21 cellular contexts compared by ENCODE assay signal in genomic region chr3:37712387-37712786, GRCh38.
A peak's percentile ranks its signal among the peaks of the same experiment; 100 is the strongest.
DNase-seq lines count a peak whose midpoint lies in the region; ATAC-seq, FAIRE-seq and TF ChIP-seq lines count a peak whose summit lies in the region.
"Had no signal": no experiment of that assay in that cellular context is flagged by ENCODE, and none has a peak within 500 bp of the region (broad histone marks: within the 10 kb centered on the region; RNA-seq: fewer than 3 reads in every experiment).

No MANE protein-coding gene starts in this region.

- no peak for FAIRE-seq in H54 (lab: Jason Lieb, UNC)
- FAIRE-seq: bronchial epithelial cell had no signal

- intact Hi-C loops in Caco-2 (cut with micrococcal nuclease; ENCODE audit: unreplicated experiment), result loop anchor here (2.0 kb wide), 1 partner anchor 56 kb away; no protein-coding TSS in a partner anchor
- intact Hi-C loops in esophagus muscularis mucosa (cut with DNase I), result no loop called here

- H3K9me3 ChIP-seq in Caco-2 (no peaks in the 10 kb centered on the region), esophagus muscularis mucosa (no peaks in the 10 kb centered on the region)

- H3K4me3 Mint-ChIP-seq in Caco-2 (ENCODE audit: unreplicated experiment), result no peak overlapping the region
- H3K4me3 Mint-ChIP-seq in activated naive CD8-positive, alpha-beta T cell treated with anti-CD3 and anti-CD28 coated beads for 36 hours, result no peak overlapping the region
- H3K4me3 Mint-ChIP-seq: activated naive CD8-positive, alpha-beta T cell treated with anti-CD3 and anti-CD28 coated beads, Interleukin-2, amount 10 ng/mL, durations not matched to agents 7 days and 5 days; stimulated activated memory B cell treated with anti-CD40 and anti-IgM and Interleukin-4, amounts not matched to agents 10 μg/mL and 1 μg/mL and 100 μg/mL, for 72 hours had no signal

- WGBS in esophagus muscularis mucosa, result 48% methylated on average over 2 of the region's 2 CpGs

- CTCF ChIA-PET in Caco-2 (lab: Charles Lee), result no interaction called here

- H3K4me1 ChIP-seq in Caco-2, result peaks cover 19% of the 10 kb centered on the region
- peaks cover 24 to 34% (median 30%) of the 10 kb centered on the region in 4 donors for H3K4me1 ChIP-seq in esophagus muscularis mucosa

- no peaks in the 10 kb centered on the region for H3K36me3 Mint-ChIP-seq in Caco-2 (ENCODE audit: insufficient read depth, unreplicated experiment)
- H3K36me3 Mint-ChIP-seq in activated naive CD8-positive, alpha-beta T cell treated with anti-CD3 and anti-CD28 coated beads for 36 hours, result no peaks in the 10 kb centered on the region
- H3K36me3 Mint-ChIP-seq: activated naive CD8-positive, alpha-beta T cell treated with anti-CD3 and anti-CD28 coated beads, Interleukin-2, amount 10 ng/mL, durations not matched to agents 7 days and 5 days; stimulated activated memory B cell treated with anti-CD40 and anti-IgM and Interleukin-4, amounts not matched to agents 10 μg/mL and 1 μg/mL and 100 μg/mL, for 72 hours had no signal

- TF ChIP-seq POLR2A in esophagus muscularis mucosa (IDR thresholded peaks at IDR 0.05; ENCODE audit: low read depth) (no peak), H54 (IDR thresholded peaks at IDR 0.05; ENCODE audit: low read depth, low read length) (no peak)

- POLR2A ChIA-PET in Caco-2 (lab: Charles Lee), result no interaction called here

- H3K4me3 ChIP-seq in Caco-2 (ENCODE audit: low read depth, low read length), result no peak overlapping the region
- H3K4me3 ChIP-seq in esophagus muscularis mucosa, result no peak overlapping the region
- H3K4me3 ChIP-seq: smooth muscle cell had no signal

- peak overlapping the region; percentile 16 to 67 (median 46) for H3K27ac ChIP-seq in esophagus muscularis mucosa (replicated peaks in 1 of 4)
- H3K27ac ChIP-seq: HL-60 had no signal

- no peaks in the 10 kb centered on the region for H3K27me3 ChIP-seq in Caco-2 (replicated peaks; ENCODE audit: control insufficient read depth, insufficient read depth, low read length)
- no peaks in the 10 kb centered on the region for H3K27me3 ChIP-seq in esophagus muscularis mucosa

- H3K27me3 Mint-ChIP-seq in Caco-2 (ENCODE audit: insufficient read depth, unreplicated experiment), result no peaks in the 10 kb centered on the region
- H3K27me3 Mint-ChIP-seq in activated naive CD8-positive, alpha-beta T cell treated with anti-CD3 and anti-CD28 coated beads for 36 hours, result peaks cover 13% of the 10 kb centered on the region

- ATAC-seq in GM19043 (IDR thresholded peaks at IDR 0.05; ENCODE audit: low read depth, unreplicated experiment) (peak; percentile 47), HG03175 (IDR thresholded peaks at IDR 0.05; ENCODE audit: unreplicated experiment) (peak; percentile 64), GM19324 (IDR thresholded peaks at IDR 0.05; ENCODE audit: low FRiP score, unreplicated experiment) (no peak)
- ATAC-seq: left lobe of liver; stimulated activated memory B cell treated with anti-CD40 and anti-IgM and Interleukin-4, amounts not matched to agents 10 μg/mL and 1 μg/mL and 100 μg/mL, for 72 hours had no signal

- BruUV-seq in Caco-2 (replicated peaks; lab: Mats Ljungman, UMichigan), result no TSS peak

- TF ChIP-seq EP300 in esophagus muscularis mucosa (IDR thresholded peaks at IDR 0.05), result no peak

- DNase-seq in Caco-2 (no peak), esophagus muscularis mucosa (ENCODE audit: extremely low spot score) (no peak), H54 (ENCODE audit: insufficient read length, low spot score) (no peak), GF-D8 (lab: John Stamatoyannopoulos, UW) (no peak)
- DNase-seq in activated naive CD8-positive, alpha-beta T cell treated with anti-CD3 and anti-CD28 coated beads for 36 hours, result no peak
- DNase-seq: activated CD4-positive, alpha-beta T cell treated with anti-CD3 and anti-CD28 coated beads for 48 hours; activated naive CD8-positive, alpha-beta T cell treated with anti-CD3 and anti-CD28 coated beads, Interleukin-2, amount 10 ng/mL, durations not matched to agents 7 days and 5 days; activated T-cell treated with anti-CD3 and anti-CD28 coated beads, Interleukin-2, amount 50 U/mL, for 1 hour; effector CD4-positive, alpha-beta T cell; GOT3; KBM-7; NCI-H1417 treated with DMSO at 0.1 percent for 48 hours; SIG-M5 had no signal

- no peak for TF ChIP-seq CTCF in Caco-2 (IDR thresholded peaks at IDR 0.05; ENCODE audit: insufficient read depth in 1 of 2, low read depth in 1 of 2, low read length in 1 of 2, severe bottlenecking in 1 of 2, unreplicated experiment in 1 of 2)
- no peak for TF ChIP-seq CTCF in esophagus muscularis mucosa (IDR thresholded peaks at IDR 0.05)

- H3K36me3 ChIP-seq in Caco-2 (ENCODE audit: control insufficient read depth, insufficient read depth, low read length), result no peaks in the 10 kb centered on the region
- peaks cover 0 to 4% (median 2%) of the 10 kb centered on the region in 4 donors for H3K36me3 ChIP-seq in esophagus muscularis mucosa

- H3K4me1 Mint-ChIP-seq in Caco-2 (ENCODE audit: low read depth, unreplicated experiment), result no peaks in the 10 kb centered on the region
- H3K4me1 Mint-ChIP-seq in activated naive CD8-positive, alpha-beta T cell treated with anti-CD3 and anti-CD28 coated beads for 36 hours, result no peaks in the 10 kb centered on the region
- H3K4me1 Mint-ChIP-seq: stimulated activated memory B cell treated with anti-CD40 and anti-IgM and Interleukin-4, amounts not matched to agents 10 μg/mL and 1 μg/mL and 100 μg/mL, for 72 hours had no signal

- H3K9me3 Mint-ChIP-seq in Caco-2 (ENCODE audit: unreplicated experiment), result no peaks in the 10 kb centered on the region
- no peaks in the 10 kb centered on the region for H3K9me3 Mint-ChIP-seq in activated naive CD8-positive, alpha-beta T cell treated with anti-CD3 and anti-CD28 coated beads for 36 hours
- H3K9me3 Mint-ChIP-seq: activated naive CD8-positive, alpha-beta T cell treated with anti-CD3 and anti-CD28 coated beads, Interleukin-2, amount 10 ng/mL, durations not matched to agents 7 days and 5 days; stimulated activated memory B cell treated with anti-CD40 and anti-IgM and Interleukin-4, amounts not matched to agents 10 μg/mL and 1 μg/mL and 100 μg/mL, for 72 hours had no signal

- H3K27ac Mint-ChIP-seq in Caco-2 (ENCODE audit: unreplicated experiment), result peak overlapping the region; percentile 80
- no peak overlapping the region for H3K27ac Mint-ChIP-seq in activated naive CD8-positive, alpha-beta T cell treated with anti-CD3 and anti-CD28 coated beads for 36 hours
- H3K27ac Mint-ChIP-seq: activated naive CD8-positive, alpha-beta T cell treated with anti-CD3 and anti-CD28 coated beads, Interleukin-2, amount 10 ng/mL, durations not matched to agents 7 days and 5 days; stimulated activated memory B cell treated with anti-CD40 and anti-IgM and Interleukin-4, amounts not matched to agents 10 μg/mL and 1 μg/mL and 100 μg/mL, for 72 hours had no signal
